3 cellular contexts compared by ENCODE assay signal in the genomic region with DNA sequence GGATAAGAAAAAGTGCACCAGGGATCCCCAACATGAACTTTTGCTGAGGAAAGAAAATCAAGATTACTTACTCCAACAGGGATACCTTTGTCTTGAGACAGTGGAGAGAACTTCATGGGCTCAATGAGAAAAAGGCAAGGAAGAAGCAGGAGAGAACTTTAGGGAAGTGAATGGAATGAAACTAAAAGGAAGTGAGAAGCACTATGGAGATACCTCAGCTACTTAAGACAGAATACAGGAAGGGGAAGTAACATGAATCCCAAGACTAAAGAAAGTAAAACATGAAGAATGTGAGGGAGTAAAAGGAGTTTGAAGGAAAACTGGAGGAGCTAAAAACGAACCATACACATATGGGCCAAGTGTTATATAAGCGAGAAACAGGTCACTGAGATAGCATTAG.
TF ChIP-seq lines count a peak whose summit lies in the region.

No MANE protein-coding gene starts in this region.

TF ChIP-seq in SK-N-SH, 30 proteins besides CTCF, POLR2A, EP300 and RAD21:
- no peak for TF ChIP-seq FOXJ3 (CRISPR knock-in tag; IDR thresholded peaks at IDR 0.05)
- no peak for TF ChIP-seq NFIC (IDR thresholded peaks at IDR 0.05; ENCODE audit: borderline replicate concordance)
- TF ChIP-seq, protein P1, sequence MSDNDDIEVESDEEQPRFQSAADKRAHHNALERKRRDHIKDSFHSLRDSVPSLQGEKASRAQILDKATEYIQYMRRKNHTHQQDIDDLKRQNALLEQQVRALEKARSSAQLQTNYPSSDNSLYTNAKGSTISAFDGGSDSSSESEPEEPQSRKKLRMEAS (IDR thresholded peaks at IDR 0.05; ENCODE audit: low read depth), result no peak
- TF ChIP-seq MEF2A (IDR thresholded peaks at IDR 0.05; ENCODE audit: borderline replicate concordance, low read depth), result no peak
- TF ChIP-seq, protein P2, sequence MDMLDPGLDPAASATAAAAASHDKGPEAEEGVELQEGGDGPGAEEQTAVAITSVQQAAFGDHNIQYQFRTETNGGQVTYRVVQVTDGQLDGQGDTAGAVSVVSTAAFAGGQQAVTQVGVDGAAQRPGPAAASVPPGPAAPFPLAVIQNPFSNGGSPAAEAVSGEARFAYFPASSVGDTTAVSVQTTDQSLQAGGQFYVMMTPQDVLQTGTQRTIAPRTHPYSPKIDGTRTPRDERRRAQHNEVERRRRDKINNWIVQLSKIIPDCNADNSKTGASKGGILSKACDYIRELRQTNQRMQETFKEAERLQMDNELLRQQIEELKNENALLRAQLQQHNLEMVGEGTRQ (IDR thresholded peaks at IDR 0.05; ENCODE audit: borderline replicate concordance, low read depth, low read length), result no peak
- TF ChIP-seq JUND (IDR thresholded peaks at IDR 0.05), result no peak
- TF ChIP-seq SIN3A (IDR thresholded peaks at IDR 0.05; ENCODE audit: borderline replicate concordance, low read depth, low read length), result no peak
- no peak for TF ChIP-seq RFX5 (IDR thresholded peaks at IDR 0.05; ENCODE audit: low read length)
- TF ChIP-seq YY1 (IDR thresholded peaks at IDR 0.05; ENCODE audit: low read depth), result no peak
- TF ChIP-seq FOSL2 (IDR thresholded peaks at IDR 0.05; ENCODE audit: borderline replicate concordance, low read depth), result no peak
- TF ChIP-seq NRF1 (IDR thresholded peaks at IDR 0.05; ENCODE audit: low read depth, low read length), result no peak
- TF ChIP-seq, protein P3, sequence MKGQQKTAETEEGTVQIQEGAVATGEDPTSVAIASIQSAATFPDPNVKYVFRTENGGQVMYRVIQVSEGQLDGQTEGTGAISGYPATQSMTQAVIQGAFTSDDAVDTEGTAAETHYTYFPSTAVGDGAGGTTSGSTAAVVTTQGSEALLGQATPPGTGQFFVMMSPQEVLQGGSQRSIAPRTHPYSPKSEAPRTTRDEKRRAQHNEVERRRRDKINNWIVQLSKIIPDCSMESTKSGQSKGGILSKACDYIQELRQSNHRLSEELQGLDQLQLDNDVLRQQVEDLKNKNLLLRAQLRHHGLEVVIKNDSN (IDR thresholded peaks at IDR 0.05; ENCODE audit: borderline replicate concordance, low read depth), result no peak
- TF ChIP-seq, protein P4, sequence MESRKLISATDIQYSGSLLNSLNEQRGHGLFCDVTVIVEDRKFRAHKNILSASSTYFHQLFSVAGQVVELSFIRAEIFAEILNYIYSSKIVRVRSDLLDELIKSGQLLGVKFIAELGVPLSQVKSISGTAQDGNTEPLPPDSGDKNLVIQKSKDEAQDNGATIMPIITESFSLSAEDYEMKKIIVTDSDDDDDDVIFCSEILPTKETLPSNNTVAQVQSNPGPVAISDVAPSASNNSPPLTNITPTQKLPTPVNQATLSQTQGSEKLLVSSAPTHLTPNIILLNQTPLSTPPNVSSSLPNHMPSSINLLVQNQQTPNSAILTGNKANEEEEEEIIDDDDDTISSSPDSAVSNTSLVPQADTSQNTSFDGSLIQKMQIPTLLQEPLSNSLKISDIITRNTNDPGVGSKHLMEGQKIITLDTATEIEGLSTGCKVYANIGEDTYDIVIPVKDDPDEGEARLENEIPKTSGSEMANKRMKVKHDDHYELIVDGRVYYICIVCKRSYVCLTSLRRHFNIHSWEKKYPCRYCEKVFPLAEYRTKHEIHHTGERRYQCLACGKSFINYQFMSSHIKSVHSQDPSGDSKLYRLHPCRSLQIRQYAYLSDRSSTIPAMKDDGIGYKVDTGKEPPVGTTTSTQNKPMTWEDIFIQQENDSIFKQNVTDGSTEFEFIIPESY (IDR thresholded peaks at IDR 0.05; ENCODE audit: borderline replicate concordance, low read depth), result no peak
- no peak for TF ChIP-seq POLR2AphosphoS5 (IDR thresholded peaks at IDR 0.05; ENCODE audit: low read depth, low read length)
- no peak for TF ChIP-seq GATA2 (CRISPR knock-in tag; IDR thresholded peaks at IDR 0.05)
- TF ChIP-seq ELF1 (IDR thresholded peaks at IDR 0.05), result no peak
- TF ChIP-seq GABPA (IDR thresholded peaks at IDR 0.05; ENCODE audit: low read depth), result no peak
- TF ChIP-seq TAF1 (IDR thresholded peaks at IDR 0.05; ENCODE audit: borderline replicate concordance, low read depth, low read length), result no peak
- no peak for TF ChIP-seq CHD2 (IDR thresholded peaks at IDR 0.05; ENCODE audit: low read length, partially characterized antibody)

TF ChIP-seq in SK-N-SH treated with all-trans-retinoic acid at 6 μM for 48 hours, 23 proteins besides CTCF, POLR2A, EP300 and RAD21:
- TF ChIP-seq CSDC2 (CRISPR knock-in tag; IDR thresholded peaks at IDR 0.05) (no peak), RARB (CRISPR knock-in tag; IDR thresholded peaks at IDR 0.05) (no peak), ESRRG (CRISPR knock-in tag; IDR thresholded peaks at IDR 0.05) (no peak), OSR1 (CRISPR knock-in tag; IDR thresholded peaks at IDR 0.05) (no peak), ZNF8 (CRISPR knock-in tag; IDR thresholded peaks at IDR 0.05) (no peak), SNAI2 (CRISPR knock-in tag; IDR thresholded peaks at IDR 0.05) (no peak), ZFP30 (CRISPR knock-in tag; IDR thresholded peaks at IDR 0.05) (no peak)

TF ChIP-seq in GM12878, 131 proteins besides CTCF, POLR2A, EP300 and RAD21:
- no peak for TF ChIP-seq IRF4 (IDR thresholded peaks at IDR 0.05; ENCODE audit: low read depth, low read length)
- TF ChIP-seq IKZF2 (IDR thresholded peaks at IDR 0.05), result peak in 1 of 2 experiments; percentile 22; a peak in 1 of 4 replicates
- TF ChIP-seq, protein P5, sequence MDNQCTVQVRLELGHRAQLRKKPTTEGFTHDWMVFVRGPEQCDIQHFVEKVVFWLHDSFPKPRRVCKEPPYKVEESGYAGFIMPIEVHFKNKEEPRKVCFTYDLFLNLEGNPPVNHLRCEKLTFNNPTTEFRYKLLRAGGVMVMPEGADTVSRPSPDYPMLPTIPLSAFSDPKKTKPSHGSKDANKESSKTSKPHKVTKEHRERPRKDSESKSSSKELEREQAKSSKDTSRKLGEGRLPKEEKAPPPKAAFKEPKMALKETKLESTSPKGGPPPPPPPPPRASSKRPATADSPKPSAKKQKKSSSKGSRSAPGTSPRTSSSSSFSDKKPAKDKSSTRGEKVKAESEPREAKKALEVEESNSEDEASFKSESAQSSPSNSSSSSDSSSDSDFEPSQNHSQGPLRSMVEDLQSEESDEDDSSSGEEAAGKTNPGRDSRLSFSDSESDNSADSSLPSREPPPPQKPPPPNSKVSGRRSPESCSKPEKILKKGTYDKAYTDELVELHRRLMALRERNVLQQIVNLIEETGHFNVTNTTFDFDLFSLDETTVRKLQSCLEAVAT (IDR thresholded peaks at IDR 0.05), result no peak
- TF ChIP-seq TCF3 (IDR thresholded peaks at IDR 0.05; ENCODE audit: borderline replicate concordance, insufficient read depth, low read depth, low read length), result no peak
- TF ChIP-seq, protein P6, sequence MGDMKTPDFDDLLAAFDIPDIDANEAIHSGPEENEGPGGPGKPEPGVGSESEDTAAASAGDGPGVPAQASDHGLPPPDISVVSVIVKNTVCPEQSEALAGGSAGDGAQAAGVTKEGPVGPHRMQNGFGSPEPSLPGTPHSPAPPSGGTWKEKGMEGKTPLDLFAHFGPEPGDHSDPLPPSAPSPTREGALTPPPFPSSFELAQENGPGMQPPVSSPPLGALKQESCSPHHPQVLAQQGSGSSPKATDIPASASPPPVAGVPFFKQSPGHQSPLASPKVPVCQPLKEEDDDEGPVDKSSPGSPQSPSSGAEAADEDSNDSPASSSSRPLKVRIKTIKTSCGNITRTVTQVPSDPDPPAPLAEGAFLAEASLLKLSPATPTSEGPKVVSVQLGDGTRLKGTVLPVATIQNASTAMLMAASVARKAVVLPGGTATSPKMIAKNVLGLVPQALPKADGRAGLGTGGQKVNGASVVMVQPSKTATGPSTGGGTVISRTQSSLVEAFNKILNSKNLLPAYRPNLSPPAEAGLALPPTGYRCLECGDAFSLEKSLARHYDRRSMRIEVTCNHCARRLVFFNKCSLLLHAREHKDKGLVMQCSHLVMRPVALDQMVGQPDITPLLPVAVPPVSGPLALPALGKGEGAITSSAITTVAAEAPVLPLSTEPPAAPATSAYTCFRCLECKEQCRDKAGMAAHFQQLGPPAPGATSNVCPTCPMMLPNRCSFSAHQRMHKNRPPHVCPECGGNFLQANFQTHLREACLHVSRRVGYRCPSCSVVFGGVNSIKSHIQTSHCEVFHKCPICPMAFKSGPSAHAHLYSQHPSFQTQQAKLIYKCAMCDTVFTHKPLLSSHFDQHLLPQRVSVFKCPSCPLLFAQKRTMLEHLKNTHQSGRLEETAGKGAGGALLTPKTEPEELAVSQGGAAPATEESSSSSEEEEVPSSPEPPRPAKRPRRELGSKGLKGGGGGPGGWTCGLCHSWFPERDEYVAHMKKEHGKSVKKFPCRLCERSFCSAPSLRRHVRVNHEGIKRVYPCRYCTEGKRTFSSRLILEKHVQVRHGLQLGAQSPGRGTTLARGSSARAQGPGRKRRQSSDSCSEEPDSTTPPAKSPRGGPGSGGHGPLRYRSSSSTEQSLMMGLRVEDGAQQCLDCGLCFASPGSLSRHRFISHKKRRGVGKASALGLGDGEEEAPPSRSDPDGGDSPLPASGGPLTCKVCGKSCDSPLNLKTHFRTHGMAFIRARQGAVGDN (IDR thresholded peaks at IDR 0.05), result no peak
- TF ChIP-seq SPI1 (IDR thresholded peaks at IDR 0.05; ENCODE audit: borderline replicate concordance, insufficient read depth, low read depth, low read length), result peak; percentile 31; the same call in 1 of the 2 replicates
